ENCODE assay signal across 9 cellular contexts in genomic region chr2:27085062-27085669, GRCh38. TPM values are rescaled to one million over a fixed set of nuclear protein-coding genes. Genes with fewer than 3 reads are reported as not detected.
DNase-seq lines count a peak whose midpoint lies in the region; ATAC-seq, FAIRE-seq and TF ChIP-seq lines count a peak whose summit lies in the region.
"Had no signal": no experiment of that assay in that cellular context is flagged by ENCODE, and none has a peak within 500 bp of the region (broad histone marks: within the 10 kb centered on the region; RNA-seq: fewer than 3 reads in every experiment).

No MANE protein-coding gene starts in this region.

- H3K27ac ChIP-seq in PC-3 (ENCODE audit: low read length) = no peak overlapping the region
- no peak overlapping the region for H3K27ac ChIP-seq in endothelial cell of umbilical vein (ENCODE audit: insufficient read depth, low read depth, low read length)

- DNase-seq in CD14-positive monocyte (ENCODE audit: low spot score) (no peak), PC-3 (no peak), endothelial cell of umbilical vein (ENCODE audit: low read depth, low spot score) (no peak), NCI-H2081 treated with DMSO at 0.1 percent for 48 hours (lab: John Stamatoyannopoulos, UW) (no peak), superior temporal gyrus (ENCODE audit: extremely low spot score) (no peak), NOMO-1 treated with DMSO at 0.1 percent for 48 hours (lab: John Stamatoyannopoulos, UW; ENCODE audit: unreplicated experiment) (no peak), NCI-H1436 (lab: John Stamatoyannopoulos, UW) (no peak)

- H2AFZ ChIP-seq in PC-3 (ENCODE audit: low read length) (peak overlapping the region; percentile 97), endothelial cell of umbilical vein (ENCODE audit: low read depth, low read length) (no peak overlapping the region), neuron (ENCODE audit: low read depth, low read length) (peak overlapping the region; percentile 78)

- no peaks in the 10 kb centered on the region for H3K36me3 Mint-ChIP-seq in CD14-positive monocyte

- H3K9ac ChIP-seq in PC-3 (ENCODE audit: low read length) = peak overlapping the region; percentile 80; the same call in 1 of the 2 replicates
- H3K9ac ChIP-seq in endothelial cell of umbilical vein (replicated peaks; ENCODE audit: extremely low read depth, insufficient read depth, low read length) = no peak overlapping the region

- H3K27me3 Mint-ChIP-seq in CD14-positive monocyte (ENCODE audit: low read depth in 3 of 3) = peaks cover 0 to 7% (median 5%) of the 10 kb centered on the region in 3 donors

- H3K27ac Mint-ChIP-seq in CD14-positive monocyte = peak overlapping the region in 4 of 7 donors; percentile 57 to 76 (median 68)

- BruUV-seq in PC-3 (replicated peaks; lab: Mats Ljungman, UMichigan) (TSS peak; percentile 66), endothelial cell of umbilical vein (replicated peaks; lab: Mats Ljungman, UMichigan) (no TSS peak)

- no peak for TF ChIP-seq POLR2A in endothelial cell of umbilical vein (IDR thresholded peaks at IDR 0.05; ENCODE audit: low read depth, low read length)

- H3K9me3 ChIP-seq in PC-3 (ENCODE audit: low read length) (no peaks in the 10 kb centered on the region), endothelial cell of umbilical vein (replicated peaks; ENCODE audit: control insufficient read depth, insufficient read depth, low read length) (no peaks in the 10 kb centered on the region), neuron (ENCODE audit: low read length) (no peaks in the 10 kb centered on the region)

- H3K4me3 ChIP-seq in PC-3 (ENCODE audit: low read length) (peak overlapping the region; percentile 86), endothelial cell of umbilical vein (replicated peaks in 1 of 3; ENCODE audit: insufficient read depth in 1 of 3, low read depth in 1 of 3, low read length in 3 of 3) (peak overlapping the region in 1 of 3 experiments; percentile 55), neuron (ENCODE audit: low read length) (peak overlapping the region; percentile 89)

- no peaks in the 10 kb centered on the region for H3K9me2 ChIP-seq in PC-3 (replicated peaks; ENCODE audit: low read length)

- peaks cover 38% of the 10 kb centered on the region for H3K4me1 Mint-ChIP-seq in CD14-positive monocyte

- H4K20me1 ChIP-seq in PC-3 (ENCODE audit: low read length) (no peaks in the 10 kb centered on the region), endothelial cell of umbilical vein (replicated peaks; ENCODE audit: control insufficient read depth, extremely low read depth, insufficient read depth, low read length) (no peaks in the 10 kb centered on the region)

- CTCF ChIA-PET in PC-3 (lab: Charles Lee) (interaction anchor here (0.6 kb wide), 1 partner anchor 106 kb away, joined by 3 read pairs; no protein-coding TSS in a partner anchor), endothelial cell of umbilical vein (lab: Charles Lee) (interaction anchor here (0.6 to 6.0 kb wide), 15 partner anchors 9 to 235 kb away, joined by 3 to 55 read pairs (median 4); partner anchors contain the start of genes AGBL5, OST4 and TRIM54)

- TF ChIP-seq CTCF in CD14-positive monocyte (IDR thresholded peaks at IDR 0.05) (no peak), PC-3 (conservative IDR thresholded peaks at IDR 0.05; ENCODE audit: low read depth, low read length) (no peak), endothelial cell of umbilical vein (IDR thresholded peaks at IDR 0.05; ENCODE audit: extremely low read depth in 1 of 2, insufficient read depth in 1 of 2, low read depth in 1 of 2, low read length in 2 of 2) (no peak)

- H3K27me3 ChIP-seq in PC-3 (ENCODE audit: low read length) = no peaks in the 10 kb centered on the region
- H3K27me3 ChIP-seq in endothelial cell of umbilical vein (ENCODE audit: control insufficient read depth in 2 of 2, insufficient read depth in 2 of 2, low read length in 2 of 2) = no peaks in the 10 kb centered on the region
- no peaks in the 10 kb centered on the region for H3K27me3 ChIP-seq in neuron (ENCODE audit: insufficient read depth, low read length)

- no peaks in the 10 kb centered on the region for H3K36me3 ChIP-seq in PC-3 (ENCODE audit: low read depth, low read length)
- no peaks in the 10 kb centered on the region for H3K36me3 ChIP-seq in endothelial cell of umbilical vein (ENCODE audit: control insufficient read depth in 2 of 2, extremely low read depth in 1 of 2, insufficient read depth in 2 of 2, low read length in 2 of 2)
- no peaks in the 10 kb centered on the region for H3K36me3 ChIP-seq in neuron (ENCODE audit: insufficient read depth, low read length)

- POLR2A ChIA-PET in PC-3 (lab: Charles Lee; ENCODE audit: unreplicated experiment) = interaction anchor here (0.6 kb wide), 1 partner anchor 178 kb away, joined by 5 read pairs; no protein-coding TSS in a partner anchor
- POLR2A ChIA-PET in endothelial cell of umbilical vein (lab: Charles Lee) = no interaction called here

- H3K4me2 ChIP-seq in PC-3 (ENCODE audit: low read length) = peak overlapping the region; percentile 98
- peak overlapping the region; percentile 72 for H3K4me2 ChIP-seq in endothelial cell of umbilical vein (ENCODE audit: insufficient read depth, low read length)

- H3K79me2 ChIP-seq in PC-3 (ENCODE audit: low read length) (no peaks in the 10 kb centered on the region), endothelial cell of umbilical vein (ENCODE audit: control insufficient read depth, insufficient read depth, low read length) (no peaks in the 10 kb centered on the region)

- peak overlapping the region; percentile 85 to 86 for H3K4me3 Mint-ChIP-seq in CD14-positive monocyte

- no peaks in the 10 kb centered on the region for H3K9me1 ChIP-seq in endothelial cell of umbilical vein (replicated peaks; ENCODE audit: control insufficient read depth, extremely low read depth, insufficient read depth, low read length)

- ATAC-seq in PC-3 = no peak

- intact Hi-C loops in CD14-positive monocyte (cut with micrococcal nuclease) (loop anchor here (5.0 kb wide), 2 partner anchors 33 to 127 kb away; partner anchors contain the start of genes AGBL5 (in 2 of the 2), ATRAID (in 1 of the 2) and SLC5A6 (in 1 of the 2)), PC-3 (cut with micrococcal nuclease) (loop anchor here (1.0 kb wide), 1 partner anchor 124 kb away; no protein-coding TSS in a partner anchor), endothelial cell of umbilical vein (cut with micrococcal nuclease) (loop anchor here (1.0 to 5.0 kb wide), 2 partner anchors 14 to 238 kb away; partner anchors contain the start of genes DPYSL5 and OST4)

- no peak for FAIRE-seq in endothelial cell of umbilical vein (lab: Jason Lieb, UNC)
- FAIRE-seq: GM18507 had no signal

- H3K9me3 Mint-ChIP-seq in CD14-positive monocyte = no peaks in the 10 kb centered on the region

- dilution Hi-C loops in endothelial cell of umbilical vein (cut with MboI; ENCODE audit: extremely low pct_ligation_motif_present, low sequenced_read_pairs) = no loop called here

- H3K4me1 ChIP-seq in PC-3 (ENCODE audit: insufficient read depth, low read length) (peaks cover 19% of the 10 kb centered on the region; the same call in 1 of the 2 replicates), endothelial cell of umbilical vein (ENCODE audit: control insufficient read depth, extremely low read depth, insufficient read depth, low read length) (peaks cover 12% of the 10 kb centered on the region), neuron (ENCODE audit: insufficient read depth, low read length) (peaks cover 20% of the 10 kb centered on the region)

- H3F3A ChIP-seq in PC-3 (ENCODE audit: low read length, unreplicated experiment) = no peaks in the 10 kb centered on the region

RNA-seq across cellular contexts. Expression of gene KHK, which starts 1.4 kb away (rescaled TPM):
- polyA plus RNA-seq in CD14-positive monocyte (1 to 10 TPM; 6.6 to 7.3 TPM), endothelial cell of umbilical vein (2.4 and 2.9 TPM in 2 replicates)
- total RNA-seq in PC-3 (2014; rRNA removed) (10.6 and 11.0 TPM in 2 replicates), endothelial cell of umbilical vein (3.7 and 4.4 TPM in 2 replicates)
- 2.3 and 2.6 TPM in 2 replicates for polyA plus RNA-seq in endothelial cell of umbilical vein (2011; cell fraction: cytosol; rRNA removed)
- polyA plus RNA-seq in endothelial cell of umbilical vein (2011; cell fraction: nucleus; rRNA removed) = 2.3 and 2.6 TPM in 2 replicates
- 3.0 and 3.6 TPM in 2 replicates for polyA plus RNA-seq in endothelial cell of umbilical vein (2012)
- 2.4 and 3.2 TPM in 2 replicates for polyA minus RNA-seq in endothelial cell of umbilical vein
- polyA minus RNA-seq in endothelial cell of umbilical vein (2011; cell fraction: cytosol; rRNA and poly(A)+ RNA removed) = 2.3 TPM
- polyA minus RNA-seq in endothelial cell of umbilical vein (2011; cell fraction: nucleus; rRNA and poly(A)+ RNA removed) = 0.67 and 1.3 TPM in 2 replicates

RNA-seq across cellular contexts. Expression of gene EMILIN1, which starts 6.8 kb away (rescaled TPM):
- polyA plus RNA-seq in CD14-positive monocyte = 1 to 10 TPM in 1 of 2 donors, under 1 TPM in 1; 0.44 to 1.0 TPM
- 0.69 and 0.75 TPM in 2 replicates for total RNA-seq in PC-3 (2014; rRNA removed)
- total RNA-seq in endothelial cell of umbilical vein = 4.1 and 16.6 TPM in 2 replicates
- 11.7 and 15.5 TPM in 2 replicates for polyA plus RNA-seq in endothelial cell of umbilical vein
- polyA plus RNA-seq in endothelial cell of umbilical vein (2011; cell fraction: cytosol; rRNA removed) = 4.1 and 8.0 TPM in 2 replicates
- polyA plus RNA-seq in endothelial cell of umbilical vein (2011; cell fraction: nucleus; rRNA removed) = 4.8 and 5.2 TPM in 2 replicates
- 0.24 and 0.33 TPM in 2 replicates for polyA plus RNA-seq in endothelial cell of umbilical vein (2012)
- polyA minus RNA-seq in endothelial cell of umbilical vein = 5.9 and 6.2 TPM in 2 replicates
- 1.3 TPM for polyA minus RNA-seq in endothelial cell of umbilical vein (2011; cell fraction: cytosol; rRNA and poly(A)+ RNA removed)
- 1.1 and 3.7 TPM in 2 replicates for polyA minus RNA-seq in endothelial cell of umbilical vein (2011; cell fraction: nucleus; rRNA and poly(A)+ RNA removed)

RNA-seq across cellular contexts. Expression of gene OST4, which starts 13.7 kb away (rescaled TPM):
- 100 to 1,000 TPM; 615 to 635 TPM for polyA plus RNA-seq in CD14-positive monocyte
- 244 and 258 TPM in 2 replicates for total RNA-seq in PC-3 (2014; rRNA removed)
- total RNA-seq in endothelial cell of umbilical vein = 415 TPM in 2 replicates
- polyA plus RNA-seq in endothelial cell of umbilical vein = 1,189 and 2,226 TPM in 2 replicates
- 1,348 and 1,433 TPM in 2 replicates for polyA plus RNA-seq in endothelial cell of umbilical vein (2011; cell fraction: cytosol; rRNA removed)
- 218 and 389 TPM in 2 replicates for polyA plus RNA-seq in endothelial cell of umbilical vein (2011; cell fraction: nucleus; rRNA removed)
- polyA plus RNA-seq in endothelial cell of umbilical vein (2012) = 649 and 891 TPM in 2 replicates
- polyA minus RNA-seq in endothelial cell of umbilical vein = 480 and 482 TPM in 2 replicates
- 271 TPM for polyA minus RNA-seq in endothelial cell of umbilical vein (2011; cell fraction: cytosol; rRNA and poly(A)+ RNA removed)
- 72.7 and 111 TPM in 2 replicates for polyA minus RNA-seq in endothelial cell of umbilical vein (2011; cell fraction: nucleus; rRNA and poly(A)+ RNA removed)

RNA-seq across cellular contexts. Expression of gene AGBL5, which starts 33.7 kb away (rescaled TPM):
- polyA plus RNA-seq in CD14-positive monocyte = 1 to 10 TPM; 4.4 to 4.8 TPM
- 14.1 and 19.2 TPM in 2 replicates for total RNA-seq in PC-3 (2014; rRNA removed)
- 27.5 and 28.2 TPM in 2 replicates for total RNA-seq in endothelial cell of umbilical vein
- 40.4 and 41.9 TPM in 2 replicates for polyA plus RNA-seq in endothelial cell of umbilical vein
- 38.6 and 40.2 TPM in 2 replicates for polyA plus RNA-seq in endothelial cell of umbilical vein (2011; cell fraction: cytosol; rRNA removed)
- polyA plus RNA-seq in endothelial cell of umbilical vein (2011; cell fraction: nucleus; rRNA removed) = 29.9 and 30.3 TPM in 2 replicates
- 20.9 and 26.2 TPM in 2 replicates for polyA plus RNA-seq in endothelial cell of umbilical vein (2012)
- polyA minus RNA-seq in endothelial cell of umbilical vein = 51.6 and 62.5 TPM in 2 replicates
- 32.7 TPM for polyA minus RNA-seq in endothelial cell of umbilical vein (2011; cell fraction: cytosol; rRNA and poly(A)+ RNA removed)
- 12.9 and 13.8 TPM in 2 replicates for polyA minus RNA-seq in endothelial cell of umbilical vein (2011; cell fraction: nucleus; rRNA and poly(A)+ RNA removed)

RNA-seq across cellular contexts. Expression of gene CGREF1, which starts 33.8 kb away (rescaled TPM):
- polyA plus RNA-seq in CD14-positive monocyte (not detected), endothelial cell of umbilical vein (2.7 and 2.9 TPM in 2 replicates)
- total RNA-seq in PC-3 (2014; rRNA removed) (18.7 and 22.6 TPM in 2 replicates), endothelial cell of umbilical vein (4.0 and 5.8 TPM in 2 replicates)
- 3.0 and 3.1 TPM in 2 replicates for polyA plus RNA-seq in endothelial cell of umbilical vein (2011; cell fraction: cytosol; rRNA removed)
- polyA plus RNA-seq in endothelial cell of umbilical vein (2011; cell fraction: nucleus; rRNA removed) = 2.0 and 2.9 TPM in 2 replicates
- 8.2 and 17.6 TPM in 2 replicates for polyA plus RNA-seq in endothelial cell of umbilical vein (2012)
- polyA minus RNA-seq in endothelial cell of umbilical vein = 1.2 TPM in 2 replicates
- not detected for polyA minus RNA-seq in endothelial cell of umbilical vein (2011; cell fraction: cytosol; rRNA and poly(A)+ RNA removed)
- polyA minus RNA-seq in endothelial cell of umbilical vein (2011; cell fraction: nucleus; rRNA and poly(A)+ RNA removed) = 0.67 and 1.3 TPM in 2 replicates
